Comparison of ENCODE assay signal across 8 cellular contexts in genomic region chr4:41360214-41360910, GRCh38.
DNase-seq lines count a peak whose midpoint lies in the region; ATAC-seq and TF ChIP-seq lines count a peak whose summit lies in the region.

No MANE protein-coding gene starts in this region.

- DNase-seq in CD1c-positive myeloid dendritic cell (ENCODE audit: extremely low spot score) (peak; percentile 28), HT-29 (ENCODE audit: low spot score) (peak; percentile 76), RKO (ENCODE audit: low spot score) (peak; percentile 70), middle frontal gyrus (ENCODE audit: extremely low spot score, low spot score) (peak; percentile 76), vagina (ENCODE audit: extremely low spot score in 2 of 2) (no peak), SIG-M5 (lab: John Stamatoyannopoulos, UW) (no peak)

- intact Hi-C loops in vagina (cut with DNase I), result loop anchor here (5.0 kb wide), 1 partner anchor 282 kb away; no protein-coding TSS in a partner anchor

- no peak for TF ChIP-seq CTCF in vagina (IDR thresholded peaks at IDR 0.05)

- H3K27me3 ChIP-seq in esophagus (ENCODE audit: control insufficient read depth in 1 of 2, insufficient read depth in 2 of 2, low read length in 2 of 2), result no peaks in the 10 kb centered on the region
- H3K27me3 ChIP-seq in vagina, result no peaks in the 10 kb centered on the region

- no peaks in the 10 kb centered on the region for H3K9me3 ChIP-seq in esophagus (ENCODE audit: control insufficient read depth in 2 of 2, insufficient read depth in 1 of 2, low read depth in 1 of 2, low read length in 1 of 2)
- H3K9me3 ChIP-seq in vagina, result no peaks in the 10 kb centered on the region

- 1 to 2% methylated on average over 67 to 91 of the region's 91 CpGs for WGBS in esophagus, 2 donors

- no peak for ATAC-seq in HG02852 (IDR thresholded peaks at IDR 0.05; ENCODE audit: unreplicated experiment)

- H3K27ac ChIP-seq in esophagus (ENCODE audit: low read depth in 2 of 2, low read length in 1 of 2) (peak overlapping the region; percentile 72 to 86), vagina (peak overlapping the region; percentile 63)

- no peak for TF ChIP-seq POLR2A in vagina (IDR thresholded peaks at IDR 0.05)

- H3K36me3 ChIP-seq in esophagus (ENCODE audit: control insufficient read depth in 2 of 2, insufficient read depth in 2 of 2, low read length in 1 of 2) (no peaks in the 10 kb centered on the region), vagina (no peaks in the 10 kb centered on the region)

- H3K4me1 ChIP-seq in esophagus (ENCODE audit: control insufficient read depth in 2 of 2, insufficient read depth in 2 of 2, low read length in 1 of 2) (peaks cover 2 to 3% of the 10 kb centered on the region in 2 donors), vagina (peaks cover 31% of the 10 kb centered on the region)

- peak overlapping the region; percentile 78 to 90 for H3K4me3 ChIP-seq in esophagus (ENCODE audit: low read depth in 1 of 2, low read length in 2 of 2)
- peak overlapping the region; percentile 72 to 76 for H3K4me3 ChIP-seq in vagina

Comparison
In these comparisons a context has a peak if more than half of its experiments do, and no peak if none do; other contexts are left out.
1. DNase-seq: peak in CD1c-positive myeloid dendritic cell (single experiment), HT-29 (single experiment), RKO (single experiment) and middle frontal gyrus (single experiment); none in vagina (0 of 2) and SIG-M5 (single experiment).